In the genomic region with DNA sequence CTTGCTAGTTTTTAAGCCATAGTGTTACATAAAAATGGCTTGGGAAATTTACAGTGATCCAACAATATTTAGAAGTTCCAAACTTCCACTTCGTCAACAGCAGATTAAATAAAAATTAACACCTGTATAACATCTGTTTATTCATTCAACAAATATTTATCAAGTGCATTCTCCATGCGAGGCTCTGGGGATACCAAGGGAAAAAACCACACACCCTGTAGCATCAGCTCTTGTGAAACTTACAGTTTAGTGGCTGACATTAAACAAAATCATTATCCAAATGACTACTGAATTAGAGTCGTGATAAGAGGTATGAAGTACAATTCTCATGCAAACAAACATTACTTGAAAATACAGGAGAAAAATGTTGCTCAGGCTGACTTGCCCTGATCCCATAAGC, we compare ENCODE assay signal across 17 cellular contexts.
"Had no signal": no experiment of that assay in that cellular context is flagged by ENCODE, and none has a peak within 500 bp of the region (broad histone marks: within the 10 kb centered on the region; RNA-seq: fewer than 3 reads in every experiment).

No MANE protein-coding gene starts in this region.

- FAIRE-seq: endometrium, keratinocyte, pancreas had no signal

- H3K4me1 ChIP-seq: colonic mucosa, tibial artery had no signal

- DNase-seq: activated CD4-positive, alpha-beta T cell treated with anti-CD3 and anti-CD28 coated beads, Interleukin-2, amount 10 ng/mL, durations not matched to agents 7 days and 5 days; activated CD4-positive, CD25-positive, alpha-beta regulatory T cell; activated CD8-positive, alpha-beta memory T cell treated with anti-CD3 and anti-CD28 coated beads for 24 hours; activated gamma-delta T cell treated with Interleukin-2 at 50 U/mL for 16 hours; amygdala; central memory CD4-positive, alpha-beta T cell; colonic mucosa; left ventricle myocardium inferior; naive B cell; pancreas; tibial artery had no signal

- H3K27me3 Mint-ChIP-seq: activated CD4-positive, alpha-beta T cell treated with anti-CD3 and anti-CD28 coated beads, Interleukin-2, amount 10 ng/mL, durations not matched to agents 7 days and 5 days; activated naive CD8-positive, alpha-beta T cell; brain; naive B cell had no signal

- ATAC-seq: pancreas; stimulated activated effector memory CD8-positive, alpha-beta T cell treated with anti-CD3 and anti-CD28 coated beads, Interleukin-12 subunit alpha, Interleukin-12 subunit beta, amount 100 ng/mL, for 72 hours had no signal

- H3K36me3 ChIP-seq: colonic mucosa, left ventricle myocardium inferior, pancreas, tibial artery, vagina had no signal

- H3K4me3 ChIP-seq: colonic mucosa, left ventricle myocardium inferior, pancreas, tibial artery, vagina had no signal

- H3K9me3 Mint-ChIP-seq: activated CD4-positive, alpha-beta T cell treated with anti-CD3 and anti-CD28 coated beads, Interleukin-2, amount 10 ng/mL, durations not matched to agents 7 days and 5 days; brain; naive B cell; stimulated activated effector memory CD8-positive, alpha-beta T cell treated with anti-CD3 and anti-CD28 coated beads, Interleukin-12 subunit alpha, Interleukin-12 subunit beta, amount 100 ng/mL, for 72 hours had no signal

- H3K4me1 Mint-ChIP-seq: activated CD4-positive, alpha-beta T cell treated with anti-CD3 and anti-CD28 coated beads, Interleukin-2, amount 10 ng/mL, durations not matched to agents 7 days and 5 days; stimulated activated effector memory CD8-positive, alpha-beta T cell treated with anti-CD3 and anti-CD28 coated beads, Interleukin-12 subunit alpha, Interleukin-12 subunit beta, amount 100 ng/mL, for 72 hours had no signal

- H3K27ac ChIP-seq: colonic mucosa, left ventricle myocardium inferior, pancreas, tibial artery, vagina had no signal

- H3K27ac Mint-ChIP-seq: activated CD4-positive, alpha-beta T cell treated with anti-CD3 and anti-CD28 coated beads, Interleukin-2, amount 10 ng/mL, durations not matched to agents 7 days and 5 days; activated naive CD8-positive, alpha-beta T cell; brain; stimulated activated effector memory CD8-positive, alpha-beta T cell treated with anti-CD3 and anti-CD28 coated beads, Interleukin-12 subunit alpha, Interleukin-12 subunit beta, amount 100 ng/mL, for 72 hours had no signal

- H3K36me3 Mint-ChIP-seq: stimulated activated effector memory CD8-positive, alpha-beta T cell treated with anti-CD3 and anti-CD28 coated beads, Interleukin-12 subunit alpha, Interleukin-12 subunit beta, amount 100 ng/mL, for 72 hours had no signal

- H3K27me3 ChIP-seq: colonic mucosa, pancreas, tibial artery, vagina had no signal

- H3K9me3 ChIP-seq: colonic mucosa, left ventricle myocardium inferior, pancreas, tibial artery, vagina had no signal

- H3K4me3 Mint-ChIP-seq: activated CD4-positive, alpha-beta T cell treated with anti-CD3 and anti-CD28 coated beads, Interleukin-2, amount 10 ng/mL, durations not matched to agents 7 days and 5 days; activated naive CD8-positive, alpha-beta T cell; brain; naive B cell; stimulated activated effector memory CD8-positive, alpha-beta T cell treated with anti-CD3 and anti-CD28 coated beads, Interleukin-12 subunit alpha, Interleukin-12 subunit beta, amount 100 ng/mL, for 72 hours had no signal
